In genomic region chr18:49015886-49016647, GRCh38 we compare ENCODE assay signal across 1 cellular context.
TF ChIP-seq lines count a peak whose summit lies in the region.

No MANE protein-coding gene starts in this region.

TF ChIP-seq in HCT116, 20 proteins besides CTCF, POLR2A, EP300 and RAD21 (continued from another document):
- no peak for TF ChIP-seq EZH2phosphoT487 (IDR thresholded peaks at IDR 0.05; ENCODE audit: borderline replicate concordance)
- TF ChIP-seq SIN3A (IDR thresholded peaks at IDR 0.05; ENCODE audit: low read depth): no peak
- no peak for TF ChIP-seq JUND (IDR thresholded peaks at IDR 0.05)
- no peak for TF ChIP-seq ATF3 (IDR thresholded peaks at IDR 0.05)
- TF ChIP-seq ELF1 (IDR thresholded peaks at IDR 0.05; ENCODE audit: borderline replicate concordance, low read depth): no peak
- no peak for TF ChIP-seq ZFX (IDR thresholded peaks at IDR 0.05)
- TF ChIP-seq EGR1 (IDR thresholded peaks at IDR 0.05; ENCODE audit: low read depth): no peak
